In genomic region chr7:139734395-139734794, GRCh38 we compare ENCODE assay signal across 10 cellular contexts. TPM values are rescaled to one million over a fixed set of nuclear protein-coding genes. Genes with fewer than 3 reads are reported as not detected.
DNase-seq lines count a peak whose midpoint lies in the region; ATAC-seq and TF ChIP-seq lines count a peak whose summit lies in the region.
"Had no signal": no experiment of that assay in that cellular context is flagged by ENCODE, and none has a peak within 500 bp of the region (broad histone marks: within the 10 kb centered on the region; RNA-seq: fewer than 3 reads in every experiment).

No MANE protein-coding gene starts in this region.

- H3K4me1 ChIP-seq in body of pancreas (peaks cover 58% of the 10 kb centered on the region), skeletal muscle satellite cell (ENCODE audit: control insufficient read depth, insufficient read depth, low read length) (peaks cover 93% of the 10 kb centered on the region), BE2C (no peaks in the 10 kb centered on the region)

- H3K27me3 ChIP-seq in body of pancreas (no peaks in the 10 kb centered on the region), skeletal muscle satellite cell (ENCODE audit: control insufficient read depth, insufficient read depth, low read length) (no peaks in the 10 kb centered on the region), BE2C (no peaks in the 10 kb centered on the region)

- ATAC-seq in body of pancreas (peak; percentile 49), left ventricle myocardium superior (peak; percentile 77)

- 56% methylated on average over 2 of the region's 2 CpGs for WGBS in body of pancreas, 2 donors

- peak overlapping the region; percentile 93 for H3K9ac ChIP-seq in skeletal muscle satellite cell (ENCODE audit: low read depth, low read length)

- H3K4me2 ChIP-seq in skeletal muscle satellite cell (ENCODE audit: low read length) = peak overlapping the region; percentile 65

- TF ChIP-seq CTCF in body of pancreas (IDR thresholded peaks at IDR 0.05) = no peak
- TF ChIP-seq CTCF in BE2C (IDR thresholded peaks at IDR 0.05; ENCODE audit: low read depth, low read length) = no peak

- TF ChIP-seq POLR2A in body of pancreas (IDR thresholded peaks at IDR 0.05) = no peak

- intact Hi-C loops in body of pancreas (cut with DNase I) (no loop called here), left ventricle myocardium superior (cut with micrococcal nuclease) (loop anchor here (10.0 kb wide), 1 partner anchor 80 kb away; no protein-coding TSS in a partner anchor)

- H3K4me3 ChIP-seq in body of pancreas (no peak overlapping the region), skeletal muscle satellite cell (ENCODE audit: low read length) (no peak overlapping the region), BE2C (ENCODE audit: low read depth, low read length) (no peak overlapping the region)

- H3K36me3 ChIP-seq in body of pancreas (replicated peaks in 1 of 2; ENCODE audit: insufficient read depth in 1 of 2, low read depth in 2 of 2) (no peaks in the 10 kb centered on the region), skeletal muscle satellite cell (ENCODE audit: insufficient read depth, low read length) (peaks cover 40% of the 10 kb centered on the region), BE2C (no peaks in the 10 kb centered on the region)

- H3K27ac ChIP-seq in body of pancreas = peak overlapping the region in 2 of 4 donors; percentile 46 to 85

- DNase-seq in GM03348 (ENCODE audit: low spot score) = peak; percentile 47
- peak in 3 of 4 donors; percentile 41 to 63 (median 42) for DNase-seq in body of pancreas
- DNase-seq in left ventricle myocardium superior = no peak
- DNase-seq in DMS53 treated with DMSO at 0.1 percent for 48 hours (lab: John Stamatoyannopoulos, UW; ENCODE audit: unreplicated experiment) = no peak
- no peak for DNase-seq in NCI-H774 (lab: John Stamatoyannopoulos, UW)
- DNase-seq in stimulated activated CD4-positive, alpha-beta T cell treated with anti-CD3 and anti-CD28 coated beads, Interleukin-1b, Interleukin-23, amount 100 ng/mL, for 48 hours = no peak
- no peak for DNase-seq in BE2C
- DNase-seq: Kasumi-1, SIG-M5 had no signal

- H3K9me3 ChIP-seq in body of pancreas (no peaks in the 10 kb centered on the region), skeletal muscle satellite cell (replicated peaks; ENCODE audit: low read length) (no peaks in the 10 kb centered on the region), BE2C (no peaks in the 10 kb centered on the region)

RNA-seq across cellular contexts. Expression of gene HIPK2, which starts 43.4 kb away (rescaled TPM):
- 10 to 100 TPM; 22.1 to 26.4 TPM for total RNA-seq in body of pancreas
- total RNA-seq in left ventricle myocardium superior = 103 TPM
- 45.4 and 46.1 TPM in 2 replicates for total RNA-seq in skeletal muscle satellite cell (2012; rRNA removed)
- 5.3 TPM for polyA plus RNA-seq in BE2C (2012; ENCODE audit: insufficient read depth, insufficient read length, low read depth)

Comparison
In these comparisons a context has a peak if more than half of its experiments do, and no peak if none do; other contexts are left out.
1. DNase-seq: peak in GM03348 (single experiment) and body of pancreas (3 of 4); none in left ventricle myocardium superior (single experiment), DMS53 treated with DMSO at 0.1 percent for 48 hours (single experiment), NCI-H774 (single experiment), stimulated activated CD4-positive, alpha-beta T cell treated with anti-CD3 and anti-CD28 coated beads, Interleukin-1b, Interleukin-23, amount 100 ng/mL, for 48 hours (single experiment) and BE2C (single experiment).